Comparison of ENCODE assay signal across 17 cellular contexts in the genomic region with DNA sequence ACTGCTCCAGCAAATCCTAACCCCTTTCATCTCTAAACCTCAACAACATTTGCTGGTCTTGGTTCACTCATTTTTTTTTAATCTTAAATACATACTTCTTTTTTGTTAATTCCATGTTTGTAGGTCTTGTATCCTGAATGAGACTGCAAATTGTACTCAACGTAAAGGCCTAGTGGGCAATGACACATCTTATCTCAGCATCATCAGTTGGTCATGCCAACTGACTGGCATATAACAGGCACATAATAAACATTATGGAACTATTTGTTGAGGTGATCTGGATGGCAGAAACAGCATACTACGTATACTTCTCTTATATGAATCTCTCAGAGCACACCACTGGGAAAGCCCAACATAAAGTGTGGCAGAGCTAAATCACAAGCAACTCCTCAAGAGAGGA.
"Had no signal": no experiment of that assay in that cellular context is flagged by ENCODE, and none has a peak within 500 bp of the region (broad histone marks: within the 10 kb centered on the region; RNA-seq: fewer than 3 reads in every experiment).

No MANE protein-coding gene starts in this region.

- H3K4me3 ChIP-seq: esophagus squamous epithelium, lung, neural progenitor cell, pancreas had no signal

- H3K9me3 ChIP-seq: esophagus squamous epithelium, pancreas had no signal

- H3K27me3 ChIP-seq: esophagus squamous epithelium, neural progenitor cell, pancreas had no signal

- H3K27ac ChIP-seq: neural progenitor cell had no signal

- H3K4me3 Mint-ChIP-seq: activated naive CD4-positive, alpha-beta T cell treated with anti-CD3 and anti-CD28 coated beads, Interleukin-2, amount 10 ng/mL, durations not matched to agents 7 days and 5 days; neural progenitor cell; T-helper 2 cell treated with Interferon-gamma antibody and Interleukin-4, amounts not matched to agents 5 μg/mL and 100 μg/mL, for 36 hours had no signal

- H2AFZ ChIP-seq: neural progenitor cell had no signal

- DNase-seq: activated CD4-positive, CD25-positive, alpha-beta regulatory T cell treated with anti-CD3 and anti-CD28 coated beads, Interleukin-2, amount 50 U/mL, for 72 hours; activated naive CD4-positive, alpha-beta T cell treated with anti-CD3 and anti-CD28 coated beads, Interleukin-2, amount 10 ng/mL, durations not matched to agents 7 days and 5 days; activated T-cell treated with anti-CD3 and anti-CD28 coated beads, Interleukin-2, amount 50 U/mL, for 1 hour; caudate nucleus; esophagus squamous epithelium; head of caudate nucleus; left colon; pancreas; stimulated activated CD4-positive, alpha-beta T cell treated with anti-CD3 and anti-CD28 coated beads, Interleukin-4, amount 100 ng/mL, for 4 hours; stimulated activated CD8-positive, alpha-beta memory T cell treated with anti-CD3 and anti-CD28 coated beads, Interleukin-4, amount 100 ng/mL, for 48 hours; stimulated activated naive CD4-positive, alpha-beta T cell treated with Interleukin-2 at 50 U/mL for 16 hours; substantia nigra; trophoblast cell had no signal

- H3K9me3 Mint-ChIP-seq: activated naive CD4-positive, alpha-beta T cell treated with anti-CD3 and anti-CD28 coated beads, Interleukin-2, amount 10 ng/mL, durations not matched to agents 7 days and 5 days; activated T-helper 2 cell treated with anti-CD3 and anti-CD28 coated beads, Interferon-gamma antibody, Interleukin-2, Interleukin-4, amounts not matched to agents 10 μg/mL and 5 μg/mL and 100 μg/mL, durations not matched to agents 14 hours and 24 hours and 36 hours; neural progenitor cell; T-helper 2 cell treated with Interferon-gamma antibody and Interleukin-4, amounts not matched to agents 5 μg/mL and 100 μg/mL, for 36 hours had no signal

- H3K27ac Mint-ChIP-seq: activated naive CD4-positive, alpha-beta T cell treated with anti-CD3 and anti-CD28 coated beads, Interleukin-2, amount 10 ng/mL, durations not matched to agents 7 days and 5 days; activated T-helper 2 cell treated with anti-CD3 and anti-CD28 coated beads, Interferon-gamma antibody, Interleukin-2, Interleukin-4, amounts not matched to agents 10 μg/mL and 5 μg/mL and 100 μg/mL, durations not matched to agents 14 hours and 24 hours and 36 hours; neural progenitor cell; T-helper 2 cell treated with Interferon-gamma antibody and Interleukin-4, amounts not matched to agents 5 μg/mL and 100 μg/mL, for 36 hours had no signal

- ATAC-seq: left colon, pancreas had no signal

- H3K36me3 Mint-ChIP-seq: activated naive CD4-positive, alpha-beta T cell treated with anti-CD3 and anti-CD28 coated beads, Interleukin-2, amount 10 ng/mL, durations not matched to agents 7 days and 5 days; neural progenitor cell had no signal

- H3K9ac ChIP-seq: neural progenitor cell had no signal

- H3K36me3 ChIP-seq: esophagus squamous epithelium, neural progenitor cell, pancreas had no signal
